In the genomic region with DNA sequence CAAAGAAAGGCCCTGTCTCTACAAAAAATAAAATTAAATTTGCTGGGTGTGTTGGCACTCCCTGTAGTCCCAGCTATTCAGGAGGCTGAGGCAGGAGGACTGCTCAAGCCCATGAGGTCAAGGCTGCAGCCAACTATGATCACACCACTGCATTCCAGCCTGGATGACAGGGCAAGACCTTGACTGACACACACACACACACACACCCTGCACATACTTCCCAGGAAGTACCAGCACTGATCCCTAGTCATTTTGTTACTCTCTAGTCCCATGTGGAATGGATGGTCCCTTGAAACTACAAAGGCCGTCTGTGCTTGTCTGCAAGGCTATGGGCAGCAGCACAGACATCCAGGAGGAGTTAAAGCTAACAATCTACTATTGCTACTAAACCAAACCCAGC, we compare ENCODE assay signal across 1 cellular context.
TF ChIP-seq lines count a peak whose summit lies in the region.

No MANE protein-coding gene starts in this region.

TF ChIP-seq in HepG2, 621 proteins besides CTCF, POLR2A, EP300 and RAD21 (continued from another document):
- TF ChIP-seq, protein P1, sequence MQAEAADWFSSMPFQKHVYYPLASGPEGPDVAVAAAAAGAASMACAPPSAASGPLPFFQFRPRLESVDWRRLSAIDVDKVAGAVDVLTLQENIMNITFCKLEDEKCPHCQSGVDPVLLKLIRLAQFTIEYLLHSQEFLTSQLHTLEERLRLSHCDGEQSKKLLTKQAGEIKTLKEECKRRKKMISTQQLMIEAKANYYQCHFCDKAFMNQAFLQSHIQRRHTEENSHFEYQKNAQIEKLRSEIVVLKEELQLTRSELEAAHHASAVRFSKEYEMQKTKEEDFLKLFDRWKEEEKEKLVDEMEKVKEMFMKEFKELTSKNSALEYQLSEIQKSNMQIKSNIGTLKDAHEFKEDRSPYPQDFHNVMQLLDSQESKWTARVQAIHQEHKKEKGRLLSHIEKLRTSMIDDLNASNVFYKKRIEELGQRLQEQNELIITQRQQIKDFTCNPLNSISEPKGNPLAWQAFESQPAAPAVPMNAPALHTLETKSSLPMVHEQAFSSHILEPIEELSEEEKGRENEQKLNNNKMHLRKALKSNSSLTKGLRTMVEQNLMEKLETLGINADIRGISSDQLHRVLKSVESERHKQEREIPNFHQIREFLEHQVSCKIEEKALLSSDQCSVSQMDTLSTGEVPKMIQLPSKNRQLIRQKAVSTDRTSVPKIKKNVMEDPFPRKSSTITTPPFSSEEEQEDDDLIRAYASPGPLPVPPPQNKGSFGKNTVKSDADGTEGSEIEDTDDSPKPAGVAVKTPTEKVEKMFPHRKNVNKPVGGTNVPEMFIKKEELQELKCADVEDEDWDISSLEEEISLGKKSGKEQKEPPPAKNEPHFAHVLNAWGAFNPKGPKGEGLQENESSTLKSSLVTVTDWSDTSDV (CRISPR knock-in tag; IDR thresholded peaks at IDR 0.05): no peak
- TF ChIP-seq EEA1 (CRISPR knock-in tag; IDR thresholded peaks at IDR 0.05; ENCODE audit: borderline replicate concordance): no peak
- no peak for TF ChIP-seq TAF15 (IDR thresholded peaks at IDR 0.05; ENCODE audit: low read depth, low read length, poor library complexity, severe bottlenecking)
- TF ChIP-seq TBL1XR1 (IDR thresholded peaks at IDR 0.05; ENCODE audit: borderline replicate concordance, low read length, partially characterized antibody): peak; percentile 43
- peak; percentile 27; the same call in 1 of the 2 replicates for TF ChIP-seq MED1 (CRISPR knock-in tag; IDR thresholded peaks at IDR 0.05)
- peak; percentile 43; the same call in 1 of the 2 replicates for TF ChIP-seq PITX1 (CRISPR knock-in tag; IDR thresholded peaks at IDR 0.05)
- TF ChIP-seq JDP2 (CRISPR knock-in tag; IDR thresholded peaks at IDR 0.05; ENCODE audit: borderline replicate concordance): no peak
- TF ChIP-seq KAT7 (CRISPR knock-in tag; IDR thresholded peaks at IDR 0.05; ENCODE audit: borderline replicate concordance): no peak
- no peak for TF ChIP-seq IKZF5 (CRISPR knock-in tag; IDR thresholded peaks at IDR 0.05)
- TF ChIP-seq SALL1 (CRISPR knock-in tag; IDR thresholded peaks at IDR 0.05): 0 out of 2 replicates have a peak, but pooled peaks have one; percentile 17
- TF ChIP-seq MBD4 (IDR thresholded peaks at IDR 0.05; ENCODE audit: borderline replicate concordance, low read length): no peak
- TF ChIP-seq, protein P2, sequence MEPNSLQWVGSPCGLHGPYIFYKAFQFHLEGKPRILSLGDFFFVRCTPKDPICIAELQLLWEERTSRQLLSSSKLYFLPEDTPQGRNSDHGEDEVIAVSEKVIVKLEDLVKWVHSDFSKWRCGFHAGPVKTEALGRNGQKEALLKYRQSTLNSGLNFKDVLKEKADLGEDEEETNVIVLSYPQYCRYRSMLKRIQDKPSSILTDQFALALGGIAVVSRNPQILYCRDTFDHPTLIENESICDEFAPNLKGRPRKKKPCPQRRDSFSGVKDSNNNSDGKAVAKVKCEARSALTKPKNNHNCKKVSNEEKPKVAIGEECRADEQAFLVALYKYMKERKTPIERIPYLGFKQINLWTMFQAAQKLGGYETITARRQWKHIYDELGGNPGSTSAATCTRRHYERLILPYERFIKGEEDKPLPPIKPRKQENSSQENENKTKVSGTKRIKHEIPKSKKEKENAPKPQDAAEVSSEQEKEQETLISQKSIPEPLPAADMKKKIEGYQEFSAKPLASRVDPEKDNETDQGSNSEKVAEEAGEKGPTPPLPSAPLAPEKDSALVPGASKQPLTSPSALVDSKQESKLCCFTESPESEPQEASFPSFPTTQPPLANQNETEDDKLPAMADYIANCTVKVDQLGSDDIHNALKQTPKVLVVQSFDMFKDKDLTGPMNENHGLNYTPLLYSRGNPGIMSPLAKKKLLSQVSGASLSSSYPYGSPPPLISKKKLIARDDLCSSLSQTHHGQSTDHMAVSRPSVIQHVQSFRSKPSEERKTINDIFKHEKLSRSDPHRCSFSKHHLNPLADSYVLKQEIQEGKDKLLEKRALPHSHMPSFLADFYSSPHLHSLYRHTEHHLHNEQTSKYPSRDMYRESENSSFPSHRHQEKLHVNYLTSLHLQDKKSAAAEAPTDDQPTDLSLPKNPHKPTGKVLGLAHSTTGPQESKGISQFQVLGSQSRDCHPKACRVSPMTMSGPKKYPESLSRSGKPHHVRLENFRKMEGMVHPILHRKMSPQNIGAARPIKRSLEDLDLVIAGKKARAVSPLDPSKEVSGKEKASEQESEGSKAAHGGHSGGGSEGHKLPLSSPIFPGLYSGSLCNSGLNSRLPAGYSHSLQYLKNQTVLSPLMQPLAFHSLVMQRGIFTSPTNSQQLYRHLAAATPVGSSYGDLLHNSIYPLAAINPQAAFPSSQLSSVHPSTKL (CRISPR knock-in tag; IDR thresholded peaks at IDR 0.05): 0 out of 2 replicates have a peak, but pooled peaks have one; percentile 10
- no peak for TF ChIP-seq CC2D1A (CRISPR knock-in tag; IDR thresholded peaks at IDR 0.05)
- TF ChIP-seq RBAK (CRISPR knock-in tag; IDR thresholded peaks at IDR 0.05): no peak
- no peak for TF ChIP-seq ZNF17 (CRISPR knock-in tag; IDR thresholded peaks at IDR 0.05)
- peak; percentile 76 for TF ChIP-seq SAP130 (CRISPR knock-in tag; IDR thresholded peaks at IDR 0.05; ENCODE audit: low read depth)
- 0 out of 2 replicates have a peak, but pooled peaks have one; percentile 48 for TF ChIP-seq CBX5 (CRISPR knock-in tag; IDR thresholded peaks at IDR 0.05; ENCODE audit: borderline replicate concordance)
- peak; percentile 81; the same call in 1 of the 2 replicates for TF ChIP-seq ZNF646 (CRISPR knock-in tag; IDR thresholded peaks at IDR 0.05)
- peak; percentile 38; the same call in 1 of the 2 replicates for TF ChIP-seq RCOR2 (CRISPR knock-in tag; IDR thresholded peaks at IDR 0.05)
- no peak for TF ChIP-seq SOX6 (IDR thresholded peaks at IDR 0.05)
- 0 out of 2 replicates have a peak, but pooled peaks have one; percentile 12 for TF ChIP-seq SOX6 (CRISPR knock-in tag; IDR thresholded peaks at IDR 0.05)
- 0 out of 2 replicates have a peak, but pooled peaks have one; percentile 11 for TF ChIP-seq ZNF12 (CRISPR knock-in tag; IDR thresholded peaks at IDR 0.05)
- TF ChIP-seq ZNF674 (CRISPR knock-in tag; IDR thresholded peaks at IDR 0.05; ENCODE audit: low read depth): no peak
- no peak for TF ChIP-seq ZC3H13 (CRISPR knock-in tag; IDR thresholded peaks at IDR 0.05)
- 0 out of 2 replicates have a peak, but pooled peaks have one; percentile 29 for TF ChIP-seq MIXL1 (CRISPR knock-in tag; IDR thresholded peaks at IDR 0.05)
- TF ChIP-seq ARID3A (IDR thresholded peaks at IDR 0.05; ENCODE audit: low read depth, low read length): 0 out of 2 replicates have a peak, but pooled peaks have one; percentile 12
- no peak for TF ChIP-seq ZBTB42 (CRISPR knock-in tag; IDR thresholded peaks at IDR 0.05)
- TF ChIP-seq RBM22 (optimal IDR thresholded peaks at IDR 0.05; ENCODE audit: low read length): peak; percentile 59
- no peak for TF ChIP-seq ZNF280D (CRISPR knock-in tag; IDR thresholded peaks at IDR 0.05)
- no peak for TF ChIP-seq FOXK2 (IDR thresholded peaks at IDR 0.05)
- 0 out of 2 replicates have a peak, but pooled peaks have one; percentile 24 for TF ChIP-seq HDAC1 (CRISPR knock-in tag; IDR thresholded peaks at IDR 0.05)
- no peak for TF ChIP-seq ZNF382 (CRISPR knock-in tag; IDR thresholded peaks at IDR 0.05; ENCODE audit: borderline replicate concordance)
- TF ChIP-seq SNRNP70 (IDR thresholded peaks at IDR 0.05; ENCODE audit: low read depth, low read length): no peak
- TF ChIP-seq KDM5B (CRISPR knock-in tag; IDR thresholded peaks at IDR 0.05; ENCODE audit: borderline replicate concordance): no peak
- 0 out of 2 replicates have a peak, but pooled peaks have one; percentile 28 for TF ChIP-seq DPF2 (CRISPR knock-in tag; IDR thresholded peaks at IDR 0.05; ENCODE audit: borderline replicate concordance, low read depth)
- peak; percentile 97 for TF ChIP-seq TEAD3 (CRISPR knock-in tag; optimal IDR thresholded peaks at IDR 0.05; ENCODE audit: borderline replicate concordance)
- TF ChIP-seq SPEN (CRISPR knock-in tag; IDR thresholded peaks at IDR 0.05; ENCODE audit: low read depth): no peak
